23 cellular contexts compared by ENCODE assay signal in the genomic region with DNA sequence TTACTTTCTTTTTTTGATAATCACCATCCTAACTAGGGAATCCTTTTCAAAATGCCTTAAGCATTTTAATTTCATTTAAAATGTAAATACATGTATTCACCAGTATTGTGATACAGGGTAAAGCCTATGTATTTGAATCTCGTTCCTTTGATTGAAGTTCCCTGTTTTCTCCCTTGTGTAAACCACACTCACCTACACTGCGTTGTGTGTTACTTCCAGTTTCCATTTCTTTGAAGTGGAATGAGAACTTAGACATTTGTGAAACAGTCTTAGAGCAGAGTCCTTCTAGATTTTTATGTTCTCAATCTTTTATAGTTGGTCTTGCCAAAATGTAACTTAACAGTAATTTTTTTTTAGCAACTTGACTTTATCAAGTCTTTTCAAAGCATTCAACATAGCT.
DNase-seq lines count a peak whose midpoint lies in the region; ATAC-seq and TF ChIP-seq lines count a peak whose summit lies in the region.
"Had no signal": no experiment of that assay in that cellular context is flagged by ENCODE, and none has a peak within 500 bp of the region (broad histone marks: within the 10 kb centered on the region; RNA-seq: fewer than 3 reads in every experiment).

No MANE protein-coding gene starts in this region.

- H3K4me1 ChIP-seq in left ventricle myocardium inferior (peaks cover 87% of the 10 kb centered on the region), PC-3 (ENCODE audit: insufficient read depth, low read length) (peaks cover 61% of the 10 kb centered on the region)
- H3K4me1 ChIP-seq: testis had no signal

- intact Hi-C loops in left ventricle myocardium inferior (cut with micrococcal nuclease) (no loop called here), Right ventricle myocardium inferior (cut with DNase I) (loop anchor here (5.0 to 10.0 kb wide), 4 partner anchors 42 to 237 kb away; a partner anchor contains a TSS), PC-3 (cut with micrococcal nuclease) (no loop called here)

- CTCF ChIA-PET in PC-3 (lab: Charles Lee) (no interaction called here), WTC11 (lab: Charles Lee) (no interaction called here)

- no peak overlapping the region for H3K4me3 ChIP-seq in left ventricle myocardium inferior
- H3K4me3 ChIP-seq in PC-3 (ENCODE audit: low read length), result no peak overlapping the region
- H3K4me3 ChIP-seq: adrenal gland, testis had no signal

- no peak for DNase-seq in left ventricle myocardium inferior
- no peak for DNase-seq in Right ventricle myocardium inferior (ENCODE audit: missing footprints)
- DNase-seq in PC-3, result no peak
- DNase-seq in glomerular visceral epithelial cell (ENCODE audit: extremely low spot score), result no peak
- no peak for DNase-seq in NCI-H2196 treated with DMSO at 0.1 percent for 48 hours (lab: John Stamatoyannopoulos, UW; ENCODE audit: unreplicated experiment)
- no peak for DNase-seq in GDM1 (lab: John Stamatoyannopoulos, UW)
- no peak for DNase-seq in WTC11 (ENCODE audit: low spot score)
- DNase-seq: activated CD4-positive, alpha-beta memory T cell treated with anti-CD3 and anti-CD28 coated beads, Interleukin-2, amount 10 ng/mL, durations not matched to agents 7 days and 5 days; adrenal gland; HCEC 1CT; hypothalamus; KG1; naive B cell; NCI-H1105; NCI-H2081 treated with DMSO at 0.1 percent for 48 hours; NCI-H524 treated with DMSO at 0.1 percent for 48 hours; right cardiac atrium; SHP77 treated with DMSO at 0.1 percent for 48 hours; testis had no signal

- H3K4me1 Mint-ChIP-seq in WTC11, result peaks cover 75% of the 10 kb centered on the region
- H3K4me1 Mint-ChIP-seq: activated CD4-positive, alpha-beta memory T cell treated with anti-CD3 and anti-CD28 coated beads, Interleukin-2, amount 10 ng/mL, durations not matched to agents 7 days and 5 days; naive B cell had no signal

- H2AFZ ChIP-seq in PC-3 (ENCODE audit: low read length), result no peak overlapping the region

- H3K9me3 Mint-ChIP-seq in WTC11, result peaks cover 5% of the 10 kb centered on the region; the same call in 1 of the 2 replicates
- H3K9me3 Mint-ChIP-seq: activated CD4-positive, alpha-beta memory T cell treated with anti-CD3 and anti-CD28 coated beads, Interleukin-2, amount 10 ng/mL, durations not matched to agents 7 days and 5 days; activated T-helper 2 cell treated with anti-CD3 and anti-CD28 coated beads, Interferon-gamma antibody, Interleukin-2, Interleukin-4, amounts not matched to agents 10 μg/mL and 5 μg/mL and 100 μg/mL, durations not matched to agents 14 hours and 24 hours and 36 hours had no signal

- no peaks in the 10 kb centered on the region for H3K9me3 ChIP-seq in left ventricle myocardium inferior (replicated peaks)
- H3K9me3 ChIP-seq in PC-3 (ENCODE audit: low read length), result no peaks in the 10 kb centered on the region
- H3K9me3 ChIP-seq: adrenal gland, testis had no signal

- no peaks in the 10 kb centered on the region for H3K27me3 Mint-ChIP-seq in WTC11 (ENCODE audit: low read depth)
- H3K27me3 Mint-ChIP-seq: activated CD4-positive, alpha-beta memory T cell treated with anti-CD3 and anti-CD28 coated beads, Interleukin-2, amount 10 ng/mL, durations not matched to agents 7 days and 5 days; dendritic cell treated with granulocyte-macrophage colony-stimulating factor and Interleukin-4, amounts not matched to agents 40 ng/mL and 50 ng/mL, for 4 days had no signal

- H3K79me2 ChIP-seq in PC-3 (ENCODE audit: low read length), result peaks cover 19% of the 10 kb centered on the region; the same call in 1 of the 2 replicates

- H3K9ac ChIP-seq in PC-3 (ENCODE audit: low read length), result 0 out of 2 replicates have a peak overlapping the region, but pooled peaks have one; percentile 5

- no peaks in the 10 kb centered on the region for H3K27me3 ChIP-seq in left ventricle myocardium inferior (ENCODE audit: low read depth)
- no peaks in the 10 kb centered on the region for H3K27me3 ChIP-seq in PC-3 (ENCODE audit: low read length)
- H3K27me3 ChIP-seq: adrenal gland, foreskin keratinocyte, testis had no signal

- H3K27ac Mint-ChIP-seq in WTC11, result no peak overlapping the region; the same call in 1 of the 2 replicates
- H3K27ac Mint-ChIP-seq: activated CD4-positive, alpha-beta memory T cell treated with anti-CD3 and anti-CD28 coated beads, Interleukin-2, amount 10 ng/mL, durations not matched to agents 7 days and 5 days; activated T-helper 2 cell treated with anti-CD3 and anti-CD28 coated beads, Interferon-gamma antibody, Interleukin-2, Interleukin-4, amounts not matched to agents 10 μg/mL and 5 μg/mL and 100 μg/mL, durations not matched to agents 14 hours and 24 hours and 36 hours; dendritic cell treated with granulocyte-macrophage colony-stimulating factor and Interleukin-4, amounts not matched to agents 40 ng/mL and 50 ng/mL, for 4 days; naive B cell had no signal

- no peaks in the 10 kb centered on the region for H4K20me1 ChIP-seq in PC-3 (ENCODE audit: low read length)

- H3K9me2 ChIP-seq in PC-3 (replicated peaks; ENCODE audit: low read length), result no peaks in the 10 kb centered on the region

- POLR2A ChIA-PET in PC-3 (lab: Charles Lee; ENCODE audit: unreplicated experiment), result no interaction called here
- POLR2A ChIA-PET in WTC11 (lab: Charles Lee), result no interaction called here

- peaks cover 47% of the 10 kb centered on the region for H3K36me3 Mint-ChIP-seq in WTC11
- H3K36me3 Mint-ChIP-seq: naive B cell had no signal

- no peak for ATAC-seq in Right ventricle myocardium inferior
- peak; percentile 83 for ATAC-seq in HG02610 (IDR thresholded peaks at IDR 0.05; ENCODE audit: unreplicated experiment)
- no peak for ATAC-seq in PC-3
- ATAC-seq in WTC11, result no peak
- ATAC-seq: right cardiac atrium had no signal

- H3K27ac ChIP-seq in left ventricle myocardium inferior (replicated peaks) (peak overlapping the region; percentile 78), PC-3 (ENCODE audit: low read length) (peak overlapping the region; percentile 93)
- H3K27ac ChIP-seq: foreskin keratinocyte, testis had no signal

- H3F3A ChIP-seq in PC-3 (ENCODE audit: low read length, unreplicated experiment), result no peaks in the 10 kb centered on the region

- no peak overlapping the region for H3K4me3 Mint-ChIP-seq in WTC11
- H3K4me3 Mint-ChIP-seq: activated CD4-positive, alpha-beta memory T cell treated with anti-CD3 and anti-CD28 coated beads, Interleukin-2, amount 10 ng/mL, durations not matched to agents 7 days and 5 days; dendritic cell treated with granulocyte-macrophage colony-stimulating factor and Interleukin-4, amounts not matched to agents 40 ng/mL and 50 ng/mL, for 4 days; naive B cell had no signal

- no peaks in the 10 kb centered on the region for H3K36me3 ChIP-seq in left ventricle myocardium inferior
- peaks cover 40% of the 10 kb centered on the region for H3K36me3 ChIP-seq in PC-3 (ENCODE audit: low read depth, low read length)
- H3K36me3 ChIP-seq: adrenal gland had no signal

- TF ChIP-seq CTCF in left ventricle myocardium inferior (IDR thresholded peaks at IDR 0.05; ENCODE audit: borderline replicate concordance), result no peak
- no peak for TF ChIP-seq CTCF in PC-3 (conservative IDR thresholded peaks at IDR 0.05; ENCODE audit: low read depth, low read length)
- no peak for TF ChIP-seq CTCF in WTC11 (IDR thresholded peaks at IDR 0.05)

- H3K4me2 ChIP-seq in PC-3 (ENCODE audit: low read length), result no peak overlapping the region

- no TSS peak for BruUV-seq in PC-3 (replicated peaks; lab: Mats Ljungman, UMichigan)

TF ChIP-seq in WTC11, 78 proteins besides CTCF, POLR2A, EP300 and RAD21 (continues in another document):
- TF ChIP-seq ZBTB21 (CRISPR knock-in tag; IDR thresholded peaks at IDR 0.05; ENCODE audit: borderline replicate concordance), result no peak
- no peak for TF ChIP-seq ZNF219 (CRISPR knock-in tag; IDR thresholded peaks at IDR 0.05; ENCODE audit: borderline replicate concordance)
- TF ChIP-seq, protein P1, sequence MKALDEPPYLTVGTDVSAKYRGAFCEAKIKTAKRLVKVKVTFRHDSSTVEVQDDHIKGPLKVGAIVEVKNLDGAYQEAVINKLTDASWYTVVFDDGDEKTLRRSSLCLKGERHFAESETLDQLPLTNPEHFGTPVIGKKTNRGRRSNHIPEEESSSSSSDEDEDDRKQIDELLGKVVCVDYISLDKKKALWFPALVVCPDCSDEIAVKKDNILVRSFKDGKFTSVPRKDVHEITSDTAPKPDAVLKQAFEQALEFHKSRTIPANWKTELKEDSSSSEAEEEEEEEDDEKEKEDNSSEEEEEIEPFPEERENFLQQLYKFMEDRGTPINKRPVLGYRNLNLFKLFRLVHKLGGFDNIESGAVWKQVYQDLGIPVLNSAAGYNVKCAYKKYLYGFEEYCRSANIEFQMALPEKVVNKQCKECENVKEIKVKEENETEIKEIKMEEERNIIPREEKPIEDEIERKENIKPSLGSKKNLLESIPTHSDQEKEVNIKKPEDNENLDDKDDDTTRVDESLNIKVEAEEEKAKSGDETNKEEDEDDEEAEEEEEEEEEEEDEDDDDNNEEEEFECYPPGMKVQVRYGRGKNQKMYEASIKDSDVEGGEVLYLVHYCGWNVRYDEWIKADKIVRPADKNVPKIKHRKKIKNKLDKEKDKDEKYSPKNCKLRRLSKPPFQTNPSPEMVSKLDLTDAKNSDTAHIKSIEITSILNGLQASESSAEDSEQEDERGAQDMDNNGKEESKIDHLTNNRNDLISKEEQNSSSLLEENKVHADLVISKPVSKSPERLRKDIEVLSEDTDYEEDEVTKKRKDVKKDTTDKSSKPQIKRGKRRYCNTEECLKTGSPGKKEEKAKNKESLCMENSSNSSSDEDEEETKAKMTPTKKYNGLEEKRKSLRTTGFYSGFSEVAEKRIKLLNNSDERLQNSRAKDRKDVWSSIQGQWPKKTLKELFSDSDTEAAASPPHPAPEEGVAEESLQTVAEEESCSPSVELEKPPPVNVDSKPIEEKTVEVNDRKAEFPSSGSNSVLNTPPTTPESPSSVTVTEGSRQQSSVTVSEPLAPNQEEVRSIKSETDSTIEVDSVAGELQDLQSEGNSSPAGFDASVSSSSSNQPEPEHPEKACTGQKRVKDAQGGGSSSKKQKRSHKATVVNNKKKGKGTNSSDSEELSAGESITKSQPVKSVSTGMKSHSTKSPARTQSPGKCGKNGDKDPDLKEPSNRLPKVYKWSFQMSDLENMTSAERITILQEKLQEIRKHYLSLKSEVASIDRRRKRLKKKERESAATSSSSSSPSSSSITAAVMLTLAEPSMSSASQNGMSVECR (CRISPR knock-in tag; IDR thresholded peaks at IDR 0.05; ENCODE audit: borderline replicate concordance), result no peak
- no peak for TF ChIP-seq NFATC4 (CRISPR knock-in tag; IDR thresholded peaks at IDR 0.05)
- TF ChIP-seq, protein P2, sequence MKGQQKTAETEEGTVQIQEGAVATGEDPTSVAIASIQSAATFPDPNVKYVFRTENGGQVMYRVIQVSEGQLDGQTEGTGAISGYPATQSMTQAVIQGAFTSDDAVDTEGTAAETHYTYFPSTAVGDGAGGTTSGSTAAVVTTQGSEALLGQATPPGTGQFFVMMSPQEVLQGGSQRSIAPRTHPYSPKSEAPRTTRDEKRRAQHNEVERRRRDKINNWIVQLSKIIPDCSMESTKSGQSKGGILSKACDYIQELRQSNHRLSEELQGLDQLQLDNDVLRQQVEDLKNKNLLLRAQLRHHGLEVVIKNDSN (CRISPR knock-in tag; IDR thresholded peaks at IDR 0.05), result no peak
- TF ChIP-seq NFYB (CRISPR knock-in tag; conservative IDR thresholded peaks at IDR 0.05; ENCODE audit: low read depth), result no peak
